ENCODE assay signal across 17 cellular contexts in genomic region chr22:25101986-25102385, GRCh38.
DNase-seq lines count a peak whose midpoint lies in the region; ATAC-seq and TF ChIP-seq lines count a peak whose summit lies in the region.
"Had no signal": no experiment of that assay in that cellular context is flagged by ENCODE, and none has a peak within 500 bp of the region (broad histone marks: within the 10 kb centered on the region; RNA-seq: fewer than 3 reads in every experiment).

No MANE protein-coding gene starts in this region.

- no peaks in the 10 kb centered on the region for H3K79me2 ChIP-seq in GM23338 (replicated peaks; ENCODE audit: insufficient read depth)

- H3K4me2 ChIP-seq in GM23338, result no peak overlapping the region

- DNase-seq in GM23338 (ENCODE audit: low spot score) (no peak), WTC11 (ENCODE audit: low spot score) (no peak), erythroblast (lab: John Stamatoyannopoulos, UW) (no peak), D341Med (ENCODE audit: low spot score) (no peak), LoVo (ENCODE audit: low spot score) (no peak)
- DNase-seq: 8988T; C1 segment of cervical spinal cord; CD4-positive, alpha-beta T cell; DMS153; DMS79 treated with DMSO at 0.1 percent for 48 hours; EL; GOT3 had no signal

- CTCF ChIA-PET in WTC11 (lab: Charles Lee), result interaction anchor here (2.0 kb wide), 1 partner anchor 9 kb away, joined by 6 read pairs; no protein-coding TSS in a partner anchor

- POLR2A ChIA-PET in WTC11 (lab: Charles Lee), result no interaction called here

- H3K4me3 Mint-ChIP-seq in GM23338, result no peak overlapping the region
- no peak overlapping the region for H3K4me3 Mint-ChIP-seq in WTC11
- H3K4me3 Mint-ChIP-seq: B cell; CD4-positive, alpha-beta T cell had no signal

- ATAC-seq in GM23338, result no peak
- ATAC-seq in WTC11, result no peak
- ATAC-seq in HG03135 (IDR thresholded peaks at IDR 0.05; ENCODE audit: unreplicated experiment), result no peak

- no peaks in the 10 kb centered on the region; the same call in 2 of the 3 replicates for H3K36me3 Mint-ChIP-seq in GM23338 (ENCODE audit: low read depth)
- no peaks in the 10 kb centered on the region for H3K36me3 Mint-ChIP-seq in WTC11

- no peaks in the 10 kb centered on the region for H3K9me3 Mint-ChIP-seq in GM23338
- no peaks in the 10 kb centered on the region for H3K9me3 Mint-ChIP-seq in WTC11
- H3K9me3 Mint-ChIP-seq: CD4-positive, alpha-beta T cell had no signal

- H3K27me3 Mint-ChIP-seq in GM23338 (ENCODE audit: insufficient read depth, low read depth, poor library complexity), result peaks cover 6% of the 10 kb centered on the region
- no peaks in the 10 kb centered on the region for H3K27me3 Mint-ChIP-seq in WTC11 (ENCODE audit: low read depth)
- H3K27me3 Mint-ChIP-seq: CD4-positive, alpha-beta T cell had no signal

- H3K27ac Mint-ChIP-seq in GM23338, result 0 out of 2 replicates have a peak overlapping the region, but pooled peaks have one; percentile 63
- H3K27ac Mint-ChIP-seq in WTC11, result 0 out of 2 replicates have a peak overlapping the region, but pooled peaks have one; percentile 22
- H3K27ac Mint-ChIP-seq: B cell; CD4-positive, alpha-beta T cell had no signal

- no peak overlapping the region for H3K4me3 ChIP-seq in GM23338
- H3K4me3 ChIP-seq: HAP-1 had no signal

- H3K27me3 ChIP-seq in GM23338 (ENCODE audit: insufficient read depth), result no peaks in the 10 kb centered on the region

- H3K4me1 Mint-ChIP-seq in GM23338, result peaks cover 19% of the 10 kb centered on the region
- H3K4me1 Mint-ChIP-seq in WTC11, result peaks cover 12% of the 10 kb centered on the region
- H3K4me1 Mint-ChIP-seq: B cell had no signal

- H3K27ac ChIP-seq in GM23338 (ENCODE audit: low read depth), result no peak overlapping the region
- peak overlapping the region; percentile 79 for H3K27ac ChIP-seq in cingulate gyrus (ENCODE audit: low read depth, low read length)
- H3K27ac ChIP-seq in temporal lobe (ENCODE audit: low read depth, low read length), result peak overlapping the region; percentile 4

- no peaks in the 10 kb centered on the region; the same call in 1 of the 2 replicates for H4K20me1 ChIP-seq in GM23338 (replicated peaks; ENCODE audit: insufficient read depth)

- peaks cover 5% of the 10 kb centered on the region; the same call in 1 of the 2 replicates for H3K4me1 ChIP-seq in GM23338 (ENCODE audit: insufficient read depth)
- H3K4me1 ChIP-seq: HAP-1 had no signal

- no peaks in the 10 kb centered on the region for H3K36me3 ChIP-seq in GM23338 (ENCODE audit: insufficient read depth)
- H3K36me3 ChIP-seq: HAP-1 had no signal

- H3F3A ChIP-seq in GM23338 (replicated peaks; ENCODE audit: low read depth), result no peaks in the 10 kb centered on the region

- TF ChIP-seq CTCF in GM23338 (conservative IDR thresholded peaks at IDR 0.05; ENCODE audit: low read depth in 2 of 2) (no peak), WTC11 (IDR thresholded peaks at IDR 0.05) (no peak)

- no peak for TF ChIP-seq POLR2A in erythroblast (IDR thresholded peaks at IDR 0.05; ENCODE audit: low read length)

- H3K9me2 ChIP-seq in GM23338 (ENCODE audit: insufficient read depth), result no peaks in the 10 kb centered on the region

- H2AFZ ChIP-seq in GM23338, result no peak overlapping the region

TF ChIP-seq in GM23338, 12 proteins besides CTCF, POLR2A, EP300 and RAD21 (continues in another document):
- TF ChIP-seq REST (IDR thresholded peaks at IDR 0.05; ENCODE audit: unreplicated experiment), result no peak
- TF ChIP-seq ZNF114 (CRISPR knock-in tag; IDR thresholded peaks at IDR 0.05), result no peak

TF ChIP-seq in WTC11, 78 proteins besides CTCF, POLR2A, EP300 and RAD21:
- TF ChIP-seq NR1H2 (CRISPR knock-in tag; IDR thresholded peaks at IDR 0.05) (no peak), HMGXB4 (CRISPR knock-in tag; IDR thresholded peaks at IDR 0.05) (no peak), ZNF281 (CRISPR knock-in tag; IDR thresholded peaks at IDR 0.05) (no peak), ERG (CRISPR knock-in tag; IDR thresholded peaks at IDR 0.05) (no peak)
